In genomic region chr9:70573308-70573707, GRCh38 we compare ENCODE assay signal across 25 cellular contexts.
"Had no signal": no experiment of that assay in that cellular context is flagged by ENCODE, and none has a peak within 500 bp of the region (broad histone marks: within the 10 kb centered on the region; RNA-seq: fewer than 3 reads in every experiment).

No MANE protein-coding gene starts in this region.

- H3K27me3 ChIP-seq: hepatocyte had no signal

- H3K27ac ChIP-seq: hepatocyte, WERI-Rb-1 had no signal

- ATAC-seq: activated CD8-positive, alpha-beta memory T cell treated with anti-CD3 and anti-CD28 coated beads, Interleukin-2, amount 10 ng/mL, durations not matched to agents 7 days and 5 days; activated CD8-positive, alpha-beta T cell treated with anti-CD3 and anti-CD28 coated beads for 36 hours; activated naive CD8-positive, alpha-beta T cell treated with anti-CD3 and anti-CD28 coated beads, Interleukin-2, amount 50 U/mL, for 24 hours; natural killer cell; stimulated activated effector memory CD8-positive, alpha-beta T cell treated with anti-CD3 and anti-CD28 coated beads, Interleukin-12 subunit alpha, Interleukin-12 subunit beta, amount 100 ng/mL, for 72 hours; stimulated activated naive CD8-positive, alpha-beta T cell treated with anti-CD3 and anti-CD28 coated beads, Interleukin-15, amount 100 ng/mL, for 72 hours had no signal

- H3K4me3 ChIP-seq: hepatocyte, skin epidermis had no signal

- DNase-seq: activated CD4-positive, alpha-beta T cell treated with anti-CD3 and anti-CD28 coated beads, Interleukin-2, amount 10 ng/mL, durations not matched to agents 7 days and 5 days; activated CD4-positive, CD25-positive, alpha-beta regulatory T cell treated with anti-CD3 and anti-CD28 coated beads, Interleukin-2, amount 50 U/mL, for 72 hours; activated CD8-positive, alpha-beta memory T cell treated with anti-CD3 and anti-CD28 coated beads, Interleukin-2, amount 10 ng/mL, durations not matched to agents 7 days and 5 days; activated CD8-positive, alpha-beta T cell treated with anti-CD3 and anti-CD28 coated beads for 36 hours; activated gamma-delta T cell; activated naive CD4-positive, alpha-beta T cell treated with anti-CD3 and anti-CD28 coated beads, Interleukin-2, amount 50 U/mL, for 16 hours; activated naive CD8-positive, alpha-beta T cell treated with anti-CD3 and anti-CD28 coated beads, Interleukin-2, amount 50 U/mL, for 24 hours; activated T-cell treated with anti-CD3 and anti-CD28 coated beads for 4 hours; anterior cingulate cortex; central memory CD4-positive, alpha-beta T cell; effector memory CD4-positive, alpha-beta T cell; glutamatergic neuron; immature natural killer cell; kidney glomerular epithelial cell; left ventricle myocardium superior; midbrain; natural killer cell; right cardiac atrium; stimulated activated CD4-positive, alpha-beta T cell treated with anti-CD3 and anti-CD28 coated beads, Interleukin-1b, Interleukin-23, amount 100 ng/mL, for 48 hours; stimulated activated naive CD8-positive, alpha-beta T cell treated with anti-CD3 and anti-CD28 coated beads, Interleukin-15, amount 100 ng/mL, for 72 hours; T-helper 1 cell; WERI-Rb-1 had no signal

- H3K36me3 ChIP-seq: WERI-Rb-1 had no signal
